10 cellular contexts compared by ENCODE assay signal in genomic region chr12:6067152-6067916, GRCh38. TPM values are rescaled to one million over a fixed set of nuclear protein-coding genes. Genes with fewer than 3 reads are reported as not detected.
DNase-seq lines count a peak whose midpoint lies in the region; ATAC-seq and TF ChIP-seq lines count a peak whose summit lies in the region.
"Had no signal": no experiment of that assay in that cellular context is flagged by ENCODE, and none has a peak within 500 bp of the region (broad histone marks: within the 10 kb centered on the region; RNA-seq: fewer than 3 reads in every experiment).

No MANE protein-coding gene starts in this region.

- H3K36me3 ChIP-seq in HCT116 (ENCODE audit: control insufficient read depth in 1 of 2, insufficient read depth in 2 of 2, low read length in 2 of 2): no peaks in the 10 kb centered on the region
- no peaks in the 10 kb centered on the region for H3K36me3 ChIP-seq in SJCRH30
- H3K36me3 ChIP-seq in stomach: peaks cover 0 to 5% (median 0%) of the 10 kb centered on the region in 4 donors

- no peaks in the 10 kb centered on the region for H4K20me1 ChIP-seq in HCT116 (ENCODE audit: insufficient read depth)

- POLR2A ChIA-PET in HCT116 (lab: Charles Lee): interaction anchor here (1.0 to 1.8 kb wide), 3 partner anchors 17 to 210 kb away, joined by 3 to 9 read pairs (median 4); no protein-coding TSS in a partner anchor

- peaks cover 6% of the 10 kb centered on the region in 2 donors for H3K4me1 Mint-ChIP-seq in stimulated activated naive B cell treated with anti-CD40 and anti-IgM and Interleukin-4, amounts not matched to agents 10 μg/mL and 1 μg/mL and 100 μg/mL, for 72 hours

- intact Hi-C loops in HCT116 (cut with micrococcal nuclease): loop anchor here (1.0 kb wide), 2 partner anchors 128 to 218 kb away; no protein-coding TSS in a partner anchor
- intact Hi-C loops in stomach (cut with DNase I; ENCODE audit: low total_unique reads): loop anchor here (10.0 kb wide), 1 partner anchor 117 kb away; no protein-coding TSS in a partner anchor

- no peaks in the 10 kb centered on the region for H3K9me2 ChIP-seq in HCT116 (ENCODE audit: insufficient read depth)

- CTCF ChIA-PET in HCT116 (lab: Charles Lee): interaction anchor here (0.7 to 5.4 kb wide), 15 partner anchors 8 to 398 kb away, joined by 3 to 62 read pairs (median 4); no protein-coding TSS in a partner anchor

- H3K9ac ChIP-seq in HCT116 (ENCODE audit: low read length): no peak overlapping the region

- TF ChIP-seq POLR2A in HCT116 (IDR thresholded peaks at IDR 0.05; ENCODE audit: borderline replicate concordance, extremely low read depth, insufficient read depth, insufficient read length): no peak
- TF ChIP-seq POLR2A in stomach (IDR thresholded peaks at IDR 0.05): no peak

- no peaks in the 10 kb centered on the region for H3K36me3 Mint-ChIP-seq in stimulated activated naive B cell treated with anti-CD40 and anti-IgM and Interleukin-4, amounts not matched to agents 10 μg/mL and 1 μg/mL and 100 μg/mL, for 72 hours

- H3K27me3 ChIP-seq in HCT116 (ENCODE audit: insufficient read depth, low read length) (no peaks in the 10 kb centered on the region), SJCRH30 (peaks cover 5% of the 10 kb centered on the region; the same call in 1 of the 2 replicates), foreskin keratinocyte (no peaks in the 10 kb centered on the region), stomach (no peaks in the 10 kb centered on the region)

- peak; percentile 84 for ATAC-seq in HCT116
- ATAC-seq in foreskin keratinocyte: peak; percentile 18
- no peak for ATAC-seq in stimulated activated naive B cell treated with anti-CD40 and anti-IgM and Interleukin-4, amounts not matched to agents 10 μg/mL and 1 μg/mL and 100 μg/mL, for 72 hours (replicated peaks)

- H3K27ac ChIP-seq in HCT116 (ENCODE audit: low read depth, low read length) (no peak overlapping the region), SJCRH30 (no peak overlapping the region), foreskin keratinocyte (no peak overlapping the region), stomach (no peak overlapping the region)

- H3K79me2 ChIP-seq in HCT116 (ENCODE audit: insufficient read depth, low read length): no peaks in the 10 kb centered on the region

- H3K9me3 ChIP-seq in HCT116 (ENCODE audit: control insufficient read depth in 1 of 2, insufficient read depth in 1 of 2, low read depth in 1 of 2, low read length in 2 of 2) (no peaks in the 10 kb centered on the region), SJCRH30 (replicated peaks) (no peaks in the 10 kb centered on the region), stomach (no peaks in the 10 kb centered on the region)

- DNase-seq in HCT116 (ENCODE audit: low read depth, low spot score): peak; percentile 76
- peak; percentile 26 to 41 for DNase-seq in SJCRH30
- no peak for DNase-seq in foreskin keratinocyte
- DNase-seq in stomach: peak; percentile 40
- DNase-seq in NCI-H1105 treated with DMSO at 0.1 percent for 48 hours (lab: John Stamatoyannopoulos, UW): no peak
- DNase-seq in NCI-H510A (lab: John Stamatoyannopoulos, UW): no peak
- no peak for DNase-seq in stimulated activated naive B cell treated with anti-CD40 and anti-IgM and Interleukin-4, amounts not matched to agents 10 μg/mL and 1 μg/mL and 100 μg/mL, for 72 hours
- DNase-seq: activated gamma-delta T cell; SHP77; stimulated activated CD4-positive, alpha-beta T cell treated with anti-CD3 and anti-CD28 coated beads, Interleukin-1b, Interleukin-23, amount 100 ng/mL, for 48 hours had no signal

- TF ChIP-seq RAD21 in HCT116 (IDR thresholded peaks at IDR 0.05; ENCODE audit: low read depth): peak; percentile 94

- no peaks in the 10 kb centered on the region for H3K9me3 Mint-ChIP-seq in stimulated activated naive B cell treated with anti-CD40 and anti-IgM and Interleukin-4, amounts not matched to agents 10 μg/mL and 1 μg/mL and 100 μg/mL, for 72 hours

- H3K4me1 ChIP-seq in HCT116 (ENCODE audit: control insufficient read depth in 1 of 2, insufficient read depth in 2 of 2, low read length in 2 of 2): peaks cover 8 to 43% of the 10 kb centered on the region in 2 experiments; a peak in 3 of 4 replicates
- H3K4me1 ChIP-seq in SJCRH30: no peaks in the 10 kb centered on the region
- H3K4me1 ChIP-seq in foreskin keratinocyte: no peaks in the 10 kb centered on the region
- peaks cover 0 to 34% (median 6%) of the 10 kb centered on the region in 4 donors for H3K4me1 ChIP-seq in stomach

- peak overlapping the region; percentile 93 for H2AFZ ChIP-seq in HCT116 (ENCODE audit: low read depth, low read length, poor library complexity, severe bottlenecking)

- TF ChIP-seq CTCF in HCT116 (IDR thresholded peaks at IDR 0.05 in 2 of 3, conservative IDR thresholded peaks at IDR 0.05 in 1 of 3; ENCODE audit: borderline replicate concordance in 1 of 3, insufficient read depth in 1 of 3, low read depth in 2 of 3, low read length in 2 of 3): peak; percentile 73 to 85 (median 79)
- TF ChIP-seq CTCF in foreskin keratinocyte (conservative IDR thresholded peaks at IDR 0.05): peak; percentile 70
- peak in 3 of 7 experiments; percentile 8 to 36 (median 12) for TF ChIP-seq CTCF in stomach (IDR thresholded peaks at IDR 0.05)

- peak overlapping the region; percentile 49 for H3K4me2 ChIP-seq in HCT116 (ENCODE audit: low read length)

- TF ChIP-seq EP300 in stomach (IDR thresholded peaks at IDR 0.05): no peak

- H3K27ac Mint-ChIP-seq in stimulated activated naive B cell treated with anti-CD40 and anti-IgM and Interleukin-4, amounts not matched to agents 10 μg/mL and 1 μg/mL and 100 μg/mL, for 72 hours: no peak overlapping the region

- H3K4me3 ChIP-seq in HCT116 (replicated peaks in 1 of 2; ENCODE audit: low read depth in 1 of 2, low read length in 2 of 2) (no peak overlapping the region), SJCRH30 (no peak overlapping the region), stomach (no peak overlapping the region)

- H3K4me3 Mint-ChIP-seq in stimulated activated naive B cell treated with anti-CD40 and anti-IgM and Interleukin-4, amounts not matched to agents 10 μg/mL and 1 μg/mL and 100 μg/mL, for 72 hours: no peak overlapping the region

- 36 to 60% (median 43%) methylated on average over 16 of the region's 16 CpGs for WGBS in stomach, 5 donors

- RAD21 ChIA-PET in HCT116 (lab: Charles Lee; ENCODE audit: low non-redundant PET in 1 of 2, low total read pairs in 2 of 2, uncharacterized antibody in 2 of 2, unreplicated experiment in 2 of 2): interaction anchor here (0.7 to 1.5 kb wide), 9 partner anchors 17 to 218 kb away, joined by 3 to 6 read pairs (median 4); no protein-coding TSS in a partner anchor

- H3K27me3 Mint-ChIP-seq in stimulated activated naive B cell treated with anti-CD40 and anti-IgM and Interleukin-4, amounts not matched to agents 10 μg/mL and 1 μg/mL and 100 μg/mL, for 72 hours: peaks cover 31 to 50% of the 10 kb centered on the region in 2 donors

- no TSS peak for BruUV-seq in HCT116 (replicated peaks; lab: Mats Ljungman, UMichigan)

TF ChIP-seq in HCT116, 20 proteins besides CTCF, POLR2A, EP300 and RAD21:
- TF ChIP-seq SP1 (IDR thresholded peaks at IDR 0.05; ENCODE audit: low read depth) (no peak), YY1 (IDR thresholded peaks at IDR 0.05; ENCODE audit: extremely low read depth, insufficient replicate concordance, low read depth, low read length) (peak; percentile 19), CBX3 (IDR thresholded peaks at IDR 0.05; ENCODE audit: low read depth) (peak; percentile 49; the same call in 1 of the 2 replicates)

RNA-seq across cellular contexts. Expression of gene VWF, which starts 57.1 kb away (rescaled TPM):
- total RNA-seq in HCT116 (2021; ENCODE audit: unreplicated experiment) (0.57 TPM), foreskin keratinocyte (not detected in 2 replicates), stomach (100 to 1,000 TPM in 1 of 5 donors, 10 to 100 TPM in 4; 49.0 to 103 (median 69.6) TPM)
- polyA plus RNA-seq in HCT116 (2012): 0.49 and 0.83 TPM in 2 replicates
- total RNA-seq in SJCRH30 (2014; rRNA removed; shearing (Covaris generic)): 0.35 and 0.73 TPM in 2 replicates
- polyA plus RNA-seq in foreskin keratinocyte (under 0.01 and 0.07 TPM in 2 replicates), stomach (10 to 100 TPM in 1 of 3 donors, 1 to 10 TPM in 2; 3.1 to 22.7 (median 3.2) TPM)

Comparison
In these comparisons a context has a peak if more than half of its experiments do, and no peak if none do; other contexts are left out.
1. ATAC-seq: peak in HCT116 (single experiment) and foreskin keratinocyte (single experiment); none in stimulated activated naive B cell treated with anti-CD40 and anti-IgM and Interleukin-4, amounts not matched to agents 10 μg/mL and 1 μg/mL and 100 μg/mL, for 72 hours (0 of 2).
2. DNase-seq: peak in HCT116 (single experiment), SJCRH30 (2 of 2) and stomach (single experiment); none in foreskin keratinocyte (0 of 2), NCI-H1105 treated with DMSO at 0.1 percent for 48 hours (single experiment), NCI-H510A (single experiment) and stimulated activated naive B cell treated with anti-CD40 and anti-IgM and Interleukin-4, amounts not matched to agents 10 μg/mL and 1 μg/mL and 100 μg/mL, for 72 hours (single experiment).
3. RNA of gene VWF, which starts 57.1 kb away (total RNA-seq): 49.0 to 103 TPM in stomach; 0.35 to 0.73 TPM in SJCRH30, 0.57 TPM in HCT116 (single experiment) and not detected in foreskin keratinocyte; every median in the first group is over 10 times any median in the second.